ENCODE assay signal across 19 cellular contexts in the genomic region with DNA sequence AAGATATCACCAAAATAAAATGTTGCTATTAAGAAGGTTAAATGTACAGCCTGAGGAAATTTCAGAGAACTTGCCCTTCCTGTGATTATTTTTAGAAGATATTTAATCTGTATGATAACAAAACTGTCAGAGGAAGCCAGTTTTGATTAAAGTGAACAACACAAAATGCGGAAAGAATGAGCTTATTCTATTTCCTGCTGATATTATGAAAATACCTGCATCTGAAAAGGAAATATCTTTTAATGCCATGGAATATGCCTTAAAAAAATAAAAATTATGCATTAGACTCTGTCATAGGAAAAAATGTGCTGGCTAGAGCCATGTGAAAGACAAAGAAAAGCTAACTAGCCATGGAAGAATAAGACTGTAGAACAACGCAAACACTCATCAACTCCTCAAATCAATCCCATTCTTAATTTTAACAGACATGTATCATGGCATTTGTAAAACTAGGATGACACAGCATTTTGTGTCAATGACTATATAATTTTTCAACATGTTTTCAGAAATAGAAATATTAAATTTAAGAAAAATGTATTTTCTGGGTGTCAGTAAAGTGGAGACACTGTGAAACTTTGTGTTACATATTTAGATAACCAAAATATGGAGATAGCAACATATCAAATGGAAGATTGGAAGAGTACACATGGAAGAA.
DNase-seq lines count a peak whose midpoint lies in the region; ATAC-seq, FAIRE-seq and TF ChIP-seq lines count a peak whose summit lies in the region.
"Had no signal": no experiment of that assay in that cellular context is flagged by ENCODE, and none has a peak within 500 bp of the region (broad histone marks: within the 10 kb centered on the region; RNA-seq: fewer than 3 reads in every experiment).

No MANE protein-coding gene starts in this region.

- POLR2A ChIA-PET in A549 (lab: Yijun Ruan, JAX), result no interaction called here
- POLR2A ChIA-PET in K562 (lab: Yijun Ruan, JAX), result no interaction called here
- POLR2A ChIA-PET in endothelial cell of umbilical vein (lab: Charles Lee), result interaction anchor here (1.0 kb wide), 1 partner anchor 12 kb away, joined by 4 read pairs; no protein-coding TSS in a partner anchor

- H3K27ac ChIP-seq in A549 (no peak overlapping the region), K562 (ENCODE audit: extremely low read depth, low read depth, low read length) (no peak overlapping the region), endothelial cell of umbilical vein (ENCODE audit: insufficient read depth, low read depth, low read length) (peak overlapping the region; percentile 68), dorsolateral prefrontal cortex (no peak overlapping the region)
- H3K27ac ChIP-seq: HL-60 had no signal

- WGBS in A549 (ENCODE audit: missing lambda C conversion rate), result 78% methylated on average over 2 of the region's 2 CpGs
- WGBS in K562 (ENCODE audit: insufficient coverage, low coverage, missing lambda C conversion rate), result 21% methylated on average over 2 of the region's 2 CpGs

- H3K4me3 ChIP-seq in A549, result no peak overlapping the region
- H3K4me3 ChIP-seq in K562, result no peak overlapping the region
- no peak overlapping the region for H3K4me3 ChIP-seq in endothelial cell of umbilical vein (replicated peaks in 1 of 3; ENCODE audit: insufficient read depth in 1 of 3, low read depth in 1 of 3, low read length in 3 of 3)
- no peak overlapping the region for H3K4me3 ChIP-seq in dorsolateral prefrontal cortex
- H3K4me3 ChIP-seq in MG63, result no peak overlapping the region
- H3K4me3 ChIP-seq: GM23338 had no signal

- ATAC-seq in A549, result no peak
- ATAC-seq in K562, result no peak
- ATAC-seq: GM23338 had no signal

- no TSS peak for BruUV-seq in K562 (replicated peaks; lab: Mats Ljungman, UMichigan)
- BruUV-seq in endothelial cell of umbilical vein (replicated peaks; lab: Mats Ljungman, UMichigan), result TSS peak; percentile 62

- in situ Hi-C loops in K562 (cut with MboI), result no loop called here

- no peak overlapping the region for H3K9ac ChIP-seq in K562 (ENCODE audit: insufficient read depth in 1 of 2, low read depth in 2 of 2, low read length in 2 of 2)
- peak overlapping the region; percentile 73 for H3K9ac ChIP-seq in endothelial cell of umbilical vein (replicated peaks; ENCODE audit: extremely low read depth, insufficient read depth, low read length)

- TF ChIP-seq RAD21 in A549 (conservative IDR thresholded peaks at IDR 0.05 in 1 of 2, IDR thresholded peaks at IDR 0.05 in 1 of 2) (no peak), K562 (CRISPR knock-in tag; conservative IDR thresholded peaks at IDR 0.05 in 1 of 2, IDR thresholded peaks at IDR 0.05 in 1 of 2) (no peak)

- no peaks in the 10 kb centered on the region for H3K27me3 ChIP-seq in K562 (ENCODE audit: control insufficient read depth in 2 of 2, insufficient read depth in 2 of 2, low read length in 2 of 2)
- no peaks in the 10 kb centered on the region for H3K27me3 ChIP-seq in endothelial cell of umbilical vein (ENCODE audit: control insufficient read depth in 2 of 2, insufficient read depth in 2 of 2, low read length in 2 of 2)
- no peaks in the 10 kb centered on the region for H3K27me3 ChIP-seq in dorsolateral prefrontal cortex
- H3K27me3 ChIP-seq in MG63, result no peaks in the 10 kb centered on the region; the same call in 1 of the 2 replicates

- H3K4me1 ChIP-seq in A549 (no peaks in the 10 kb centered on the region), K562 (replicated peaks in 1 of 2; ENCODE audit: control insufficient read depth in 2 of 2, insufficient read depth in 2 of 2, low read length in 2 of 2) (no peaks in the 10 kb centered on the region), endothelial cell of umbilical vein (ENCODE audit: control insufficient read depth, extremely low read depth, insufficient read depth, low read length) (peaks cover 34% of the 10 kb centered on the region)
- H3K4me1 ChIP-seq: Caco-2 had no signal

- no peaks in the 10 kb centered on the region; the same call in 2 of the 3 replicates for H3K9me3 ChIP-seq in A549
- no peaks in the 10 kb centered on the region for H3K9me3 ChIP-seq in K562 (replicated peaks; ENCODE audit: control insufficient read depth, insufficient read depth, low read depth, low read length)
- H3K9me3 ChIP-seq in endothelial cell of umbilical vein (replicated peaks; ENCODE audit: control insufficient read depth, insufficient read depth, low read length), result no peaks in the 10 kb centered on the region
- H3K9me3 ChIP-seq in MG63, result no peaks in the 10 kb centered on the region
- H3K9me3 ChIP-seq: Caco-2 had no signal

- H4K20me1 ChIP-seq in K562 (replicated peaks; ENCODE audit: control insufficient read depth, insufficient read depth, low read length) (no peaks in the 10 kb centered on the region), endothelial cell of umbilical vein (replicated peaks; ENCODE audit: control insufficient read depth, extremely low read depth, insufficient read depth, low read length) (no peaks in the 10 kb centered on the region)

- no peaks in the 10 kb centered on the region for H3K79me2 ChIP-seq in K562 (ENCODE audit: control insufficient read depth, insufficient read depth, low read length)
- no peaks in the 10 kb centered on the region for H3K79me2 ChIP-seq in endothelial cell of umbilical vein (ENCODE audit: control insufficient read depth, insufficient read depth, low read length)

- TF ChIP-seq EP300 in A549 (IDR thresholded peaks at IDR 0.05), result no peak
- TF ChIP-seq EP300 in K562 (IDR thresholded peaks at IDR 0.05; ENCODE audit: low read length), result no peak

- CTCF ChIA-PET in A549 (lab: Yijun Ruan, JAX) (no interaction called here), K562 (lab: Yijun Ruan, JAX; ENCODE audit: low intra/inter-chr PET ratio) (no interaction called here), endothelial cell of umbilical vein (lab: Charles Lee) (interaction anchor here (0.8 to 1.6 kb wide), 8 partner anchors 12 to 506 kb away, joined by 3 to 13 read pairs (median 3); no protein-coding TSS in a partner anchor)

- no peak for TF ChIP-seq CTCF in A549 (IDR thresholded peaks at IDR 0.05)
- no peak for TF ChIP-seq CTCF in K562 (IDR thresholded peaks at IDR 0.05 in 2 of 3, conservative IDR thresholded peaks at IDR 0.05 in 1 of 3; ENCODE audit: insufficient read depth in 2 of 3, low read depth in 1 of 3, low read length in 3 of 3)
- TF ChIP-seq CTCF in endothelial cell of umbilical vein (IDR thresholded peaks at IDR 0.05; ENCODE audit: extremely low read depth in 1 of 2, insufficient read depth in 1 of 2, low read depth in 1 of 2, low read length in 2 of 2), result no peak
- TF ChIP-seq CTCF in dorsolateral prefrontal cortex (IDR thresholded peaks at IDR 0.05 in 54 of 56, conservative IDR thresholded peaks at IDR 0.05 in 2 of 56; ENCODE audit: low read depth in 1 of 56, partially characterized antibody in 56 of 56), result no peak

- H3K9me1 ChIP-seq in K562 (ENCODE audit: control insufficient read depth, insufficient read depth, low read length), result no peaks in the 10 kb centered on the region
- H3K9me1 ChIP-seq in endothelial cell of umbilical vein (replicated peaks; ENCODE audit: control insufficient read depth, extremely low read depth, insufficient read depth, low read length), result no peaks in the 10 kb centered on the region

- TF ChIP-seq POLR2A in A549 (IDR thresholded peaks at IDR 0.05; ENCODE audit: low read length) (no peak), K562 (conservative IDR thresholded peaks at IDR 0.05) (no peak), endothelial cell of umbilical vein (IDR thresholded peaks at IDR 0.05; ENCODE audit: low read depth, low read length) (peak; percentile 41)

- dilution Hi-C loops in endothelial cell of umbilical vein (cut with MboI; ENCODE audit: extremely low pct_ligation_motif_present, low sequenced_read_pairs), result no loop called here

- no peak for DNase-seq in A549 (ENCODE audit: low read depth in 1 of 2, low spot score in 1 of 2)
- DNase-seq in K562 (ENCODE audit: extremely low read depth in 1 of 4, low spot score in 3 of 4), result no peak
- DNase-seq in endothelial cell of umbilical vein (ENCODE audit: low read depth, low spot score), result peak; percentile 93
- DNase-seq in lung microvascular endothelial cell (ENCODE audit: low read depth in 2 of 2), result peak; percentile 3 to 90
- no peak for DNase-seq in stimulated activated CD4-positive, alpha-beta T cell treated with anti-CD3 and anti-CD28 coated beads, Interleukin-1b, Interleukin-23, amount 100 ng/mL, for 48 hours
- DNase-seq in dorsolateral prefrontal cortex, result no peak
- DNase-seq in MG63, result no peak
- DNase-seq in mucosa of gallbladder (ENCODE audit: low spot score), result no peak
- DNase-seq: 8988T; C1 segment of cervical spinal cord; Caco-2; CD4-positive, alpha-beta T cell; HCEC 1CT had no signal

- H2AFZ ChIP-seq in K562 (ENCODE audit: low read depth, low read length) (no peak overlapping the region), endothelial cell of umbilical vein (ENCODE audit: low read depth, low read length) (peak overlapping the region; percentile 54)
- H2AFZ ChIP-seq: GM23338 had no signal

- H3K4me2 ChIP-seq in A549 (no peak overlapping the region), K562 (ENCODE audit: insufficient read depth, low read length) (no peak overlapping the region), endothelial cell of umbilical vein (ENCODE audit: insufficient read depth, low read length) (peak overlapping the region; percentile 88)
- H3K4me2 ChIP-seq: GM23338 had no signal

- no peak for FAIRE-seq in A549 (lab: Jason Lieb, UNC)
- FAIRE-seq in K562 (lab: Jason Lieb, UNC), result no peak
- FAIRE-seq in endothelial cell of umbilical vein (lab: Jason Lieb, UNC), result peak; percentile 85
- FAIRE-seq: D721Med, G401.6, GM12891, H54 had no signal

- intact Hi-C loops in K562 (cut with micrococcal nuclease), result no loop called here
- intact Hi-C loops in endothelial cell of umbilical vein (cut with micrococcal nuclease), result loop anchor here (1.0 to 5.0 kb wide), 5 partner anchors 104 to 506 kb away; no protein-coding TSS in a partner anchor
- intact Hi-C loops in dorsolateral prefrontal cortex (cut with DNase I), result no loop called here

- H3K36me3 ChIP-seq in K562 (ENCODE audit: control insufficient read depth, insufficient read depth, low read length) (no peaks in the 10 kb centered on the region), endothelial cell of umbilical vein (ENCODE audit: control insufficient read depth in 2 of 2, extremely low read depth in 1 of 2, insufficient read depth in 2 of 2, low read length in 2 of 2) (no peaks in the 10 kb centered on the region), MG63 (no peaks in the 10 kb centered on the region)

TF ChIP-seq in A549, 52 proteins besides CTCF, POLR2A, EP300 and RAD21 (continues in another document):
- TF ChIP-seq MAFK (IDR thresholded peaks at IDR 0.05; ENCODE audit: partially characterized antibody) (peak; percentile 30), NFE2L2 (conservative IDR thresholded peaks at IDR 0.05; ENCODE audit: low read length) (peak; percentile 59)

TF ChIP-seq in K562, 482 proteins besides CTCF, POLR2A, EP300 and RAD21 (continues in another document):
- 0 out of 2 replicates have a peak, but pooled peaks have one; percentile 19 for TF ChIP-seq NFE2L1 (tag; IDR thresholded peaks at IDR 0.05; ENCODE audit: borderline replicate concordance, low read depth)
- TF ChIP-seq ZNF316 (IDR thresholded peaks at IDR 0.05), result peak; percentile 49
- TF ChIP-seq HDGF (IDR thresholded peaks at IDR 0.05), result no peak

TF ChIP-seq in endothelial cell of umbilical vein, 7 proteins besides CTCF, POLR2A, EP300 and RAD21 (continues in another document):
- TF ChIP-seq MYC (IDR thresholded peaks at IDR 0.05; ENCODE audit: low read depth, low read length) (no peak), JUN (IDR thresholded peaks at IDR 0.05; ENCODE audit: borderline replicate concordance, insufficient read depth, insufficient read length, low read depth) (peak; percentile 76)

Comparison
In these comparisons a context has a peak if more than half of its experiments do, and no peak if none do; other contexts are left out.
1. DNase-seq: peak in endothelial cell of umbilical vein (single experiment) and lung microvascular endothelial cell (2 of 2); none in A549 (0 of 2), K562 (0 of 4), stimulated activated CD4-positive, alpha-beta T cell treated with anti-CD3 and anti-CD28 coated beads, Interleukin-1b, Interleukin-23, amount 100 ng/mL, for 48 hours (single experiment), dorsolateral prefrontal cortex (0 of 10), MG63 (single experiment) and mucosa of gallbladder (single experiment).